ENCODE assay signal across 36 cellular contexts in the genomic region with DNA sequence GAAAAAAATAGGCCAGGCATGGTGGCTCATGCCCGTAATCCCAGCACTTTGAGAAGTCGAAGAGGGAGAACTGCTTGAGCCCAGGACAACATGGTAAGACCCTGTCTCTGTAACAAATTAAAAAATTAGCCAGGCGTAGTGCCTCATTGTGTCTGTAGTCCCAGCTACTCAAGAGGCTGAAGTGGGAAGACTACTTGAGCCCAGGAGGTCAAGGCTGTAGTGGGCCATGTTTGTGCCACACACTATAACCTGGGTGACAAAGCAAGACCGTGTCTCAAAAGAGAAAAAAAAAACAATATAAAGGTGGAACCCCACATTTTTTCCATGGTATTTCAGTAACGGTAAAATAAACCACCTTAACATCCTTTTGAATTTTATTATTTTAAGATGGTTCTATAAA.
"Had no signal": no experiment of that assay in that cellular context is flagged by ENCODE, and none has a peak within 500 bp of the region (broad histone marks: within the 10 kb centered on the region; RNA-seq: fewer than 3 reads in every experiment).

No MANE protein-coding gene starts in this region.

- H3K27me3 ChIP-seq: MG63 had no signal

- H3K9me3 ChIP-seq: MG63 had no signal

- H3K27ac ChIP-seq: KMS-11 had no signal

- DNase-seq: Karpas-422, Kasumi-1, KG1, MG63, MM.1S, MV-4-11, NCI-H1048, NCI-H1092, NCI-H1092 treated with DMSO at 0.1 percent for 48 hours, NCI-H1105, NCI-H1105 treated with DMSO at 0.1 percent for 48 hours, NCI-H1417, NCI-H1417 treated with DMSO at 0.1 percent for 48 hours, NCI-H1436 treated with DMSO at 0.1 percent for 48 hours, NCI-H146, NCI-H1694, NCI-H1694 treated with DMSO at 0.1 percent for 48 hours, NCI-H187, NCI-H187 treated with DMSO at 0.1 percent for 48 hours, NCI-H1930, NCI-H2029, NCI-H2029 treated with DMSO at 0.1 percent for 48 hours, NCI-H2081, NCI-H2081 treated with DMSO at 0.1 percent for 48 hours, NCI-H2107, NCI-H2171, NCI-H2171 treated with DMSO at 0.1 percent for 48 hours, NCI-H2227 treated with DMSO at 0.1 percent for 48 hours, NCI-H226, NCI-H345, NCI-H446, NCI-H446 treated with DMSO at 0.1 percent for 48 hours, NCI-H510A, NCI-H510A treated with DMSO at 0.1 percent for 48 hours, NCI-H524 had no signal

- H3K4me3 ChIP-seq: MG63 had no signal
